ENCODE assay signal across 38 cellular contexts in genomic region chr3:31427623-31428022, GRCh38.
"Had no signal": no experiment of that assay in that cellular context is flagged by ENCODE, and none has a peak within 500 bp of the region (broad histone marks: within the 10 kb centered on the region; RNA-seq: fewer than 3 reads in every experiment).

No MANE protein-coding gene starts in this region.

- FAIRE-seq: bronchial epithelial cell, TTC549 had no signal

- H3K36me3 ChIP-seq: ascending aorta, cardiac muscle cell had no signal

- H3K9me3 Mint-ChIP-seq: central memory CD8-positive, alpha-beta T cell had no signal

- H3K27me3 ChIP-seq: ascending aorta, cardiac muscle cell had no signal

- H3K4me3 Mint-ChIP-seq: activated B cell treated with CpG ODN at 0.5 μM for 24 hours; activated CD4-positive, alpha-beta memory T cell treated with anti-CD3 and anti-CD28 coated beads for 36 hours; activated CD4-positive, alpha-beta T cell treated with anti-CD3 and anti-CD28 coated beads, Interleukin-2, amount 10 ng/mL, durations not matched to agents 24 days and 14 days; activated CD8-positive, alpha-beta T cell treated with anti-CD3 and anti-CD28 coated beads for 36 hours; activated naive CD4-positive, alpha-beta T cell treated with anti-CD3 and anti-CD28 coated beads for 36 hours; activated naive CD4-positive, alpha-beta T cell treated with anti-CD3 and anti-CD28 coated beads, Interleukin-2, amount 50 U/mL, for 24 hours; activated naive CD8-positive, alpha-beta T cell; activated naive CD8-positive, alpha-beta T cell treated with anti-CD3 and anti-CD28 coated beads, Interleukin-2, amount 10 ng/mL, durations not matched to agents 7 days and 5 days; activated naive CD8-positive, alpha-beta T cell treated with anti-CD3 and anti-CD28 coated beads, Interleukin-2, amount 50 U/mL, for 24 hours; activated T-cell treated with anti-CD3 and anti-CD28 coated beads, Interleukin-2, amount 50 U/mL, for 4 hours; activated T-helper 1 cell treated with anti-CD3 and anti-CD28 coated beads, Interleukin-12 subunit alpha, Interleukin-12 subunit beta, Interleukin-2, Interleukin-4 antibody, amounts not matched to agents 30 ng/mL and 10 ng/mL and 1 ng/mL, durations not matched to agents 14 hours and 24 hours and 36 hours; activated T-helper 17 cell treated with anti-CD3 and anti-CD28 coated beads, Interleukin-2, amount 50 U/mL, for 72 hours; brain; central memory CD8-positive, alpha-beta T cell; T-helper 1 cell treated with Interleukin-12 subunit alpha and Interleukin-12 subunit beta and Interleukin-4 antibody, amounts not matched to agents 30 μg/mL and 1 μg/mL, for 36 hours; T-helper 2 cell treated with Interferon-gamma antibody and Interleukin-4, amounts not matched to agents 5 μg/mL and 100 μg/mL, for 36 hours had no signal

- H3K4me1 ChIP-seq: ascending aorta had no signal

- ATAC-seq: activated CD8-positive, alpha-beta T cell treated with anti-CD3 and anti-CD28 coated beads for 36 hours; activated naive CD8-positive, alpha-beta T cell treated with anti-CD3 and anti-CD28 coated beads, Interleukin-2, amount 50 U/mL, for 24 hours; activated T-cell treated with anti-CD3 and anti-CD28 coated beads, Interleukin-2, amount 50 U/mL, for 4 hours; activated T-helper 17 cell treated with anti-CD3 and anti-CD28 coated beads, Interleukin-2, amount 50 U/mL, for 72 hours had no signal

- H3K27ac Mint-ChIP-seq: activated B cell treated with CpG ODN at 0.5 μM for 24 hours; activated CD4-positive, alpha-beta memory T cell treated with anti-CD3 and anti-CD28 coated beads for 36 hours; activated CD4-positive, alpha-beta T cell treated with anti-CD3 and anti-CD28 coated beads, Interleukin-2, amount 10 ng/mL, durations not matched to agents 24 days and 14 days; activated CD8-positive, alpha-beta T cell treated with anti-CD3 and anti-CD28 coated beads for 36 hours; activated naive CD4-positive, alpha-beta T cell treated with anti-CD3 and anti-CD28 coated beads for 36 hours; activated naive CD4-positive, alpha-beta T cell treated with anti-CD3 and anti-CD28 coated beads, Interleukin-2, amount 50 U/mL, for 24 hours; activated naive CD8-positive, alpha-beta T cell; activated naive CD8-positive, alpha-beta T cell treated with anti-CD3 and anti-CD28 coated beads, Interleukin-2, amount 10 ng/mL, durations not matched to agents 7 days and 5 days; activated naive CD8-positive, alpha-beta T cell treated with anti-CD3 and anti-CD28 coated beads, Interleukin-2, amount 50 U/mL, for 24 hours; activated T-helper 1 cell treated with anti-CD3 and anti-CD28 coated beads, Interleukin-12 subunit alpha, Interleukin-12 subunit beta, Interleukin-2, Interleukin-4 antibody, amounts not matched to agents 30 ng/mL and 10 ng/mL and 1 ng/mL, durations not matched to agents 14 hours and 24 hours and 36 hours; activated T-helper 17 cell treated with anti-CD3 and anti-CD28 coated beads, Interleukin-2, amount 50 U/mL, for 72 hours; brain; T-helper 1 cell treated with Interleukin-12 subunit alpha and Interleukin-12 subunit beta and Interleukin-4 antibody, amounts not matched to agents 30 μg/mL and 1 μg/mL, for 36 hours; T-helper 2 cell treated with Interferon-gamma antibody and Interleukin-4, amounts not matched to agents 5 μg/mL and 100 μg/mL, for 36 hours had no signal

- H3K4me3 ChIP-seq: ascending aorta, cardiac muscle cell had no signal

- DNase-seq: activated B cell treated with CpG ODN at 0.5 μM for 24 hours; activated CD4-positive, alpha-beta memory T cell treated with anti-CD3 and anti-CD28 coated beads for 36 hours; activated CD4-positive, alpha-beta T cell treated with anti-CD3 and anti-CD28 coated beads for 4 hours; activated CD4-positive, alpha-beta T cell treated with anti-CD3 and anti-CD28 coated beads, Interleukin-2, amount 10 ng/mL, durations not matched to agents 24 days and 14 days; activated CD4-positive, alpha-beta T cell treated with anti-CD3 and anti-CD28 coated beads, Interleukin-2, amount 50 U/mL, for 1 hour; activated CD4-positive, alpha-beta T cell treated with anti-CD3 and anti-CD28 coated beads, Interleukin-2, amount 50 U/mL, for 4 hours; activated CD4-positive, CD25-positive, alpha-beta regulatory T cell treated with anti-CD3 and anti-CD28 coated beads, Interleukin-2, amount 50 U/mL, for 72 hours; activated CD8-positive, alpha-beta memory T cell treated with anti-CD3 and anti-CD28 coated beads, Interleukin-2, amount 50 U/mL, for 4 hours; activated CD8-positive, alpha-beta T cell treated with anti-CD3 and anti-CD28 coated beads for 36 hours; activated effector memory CD4-positive, alpha-beta T cell treated with anti-CD3 and anti-CD28 coated beads, Interleukin-2, amount 50 U/mL, for 16 hours; activated gamma-delta T cell treated with Interleukin-2 at 50 U/mL for 16 hours; activated naive CD4-positive, alpha-beta T cell; activated naive CD4-positive, alpha-beta T cell treated with anti-CD3 and anti-CD28 coated beads for 36 hours; activated naive CD8-positive, alpha-beta T cell treated with anti-CD3 and anti-CD28 coated beads, Interleukin-2, amount 10 ng/mL, durations not matched to agents 7 days and 5 days; activated naive CD8-positive, alpha-beta T cell treated with anti-CD3 and anti-CD28 coated beads, Interleukin-2, amount 50 U/mL, for 24 hours; activated T-cell treated with anti-CD3 and anti-CD28 coated beads for 4 hours; activated T-cell treated with anti-CD3 and anti-CD28 coated beads, Interleukin-2, amount 50 U/mL, for 1 hour; activated T-cell treated with anti-CD3 and anti-CD28 coated beads, Interleukin-2, amount 50 U/mL, for 4 hours; amygdala; anterior cingulate cortex; caudate nucleus; cerebellar nuclear complex; T-helper 1 cell; T-helper 2 cell; T-helper 9 cell had no signal

- H3K27me3 Mint-ChIP-seq: activated CD4-positive, alpha-beta memory T cell treated with anti-CD3 and anti-CD28 coated beads for 36 hours; activated CD8-positive, alpha-beta T cell treated with anti-CD3 and anti-CD28 coated beads for 36 hours; activated naive CD4-positive, alpha-beta T cell treated with anti-CD3 and anti-CD28 coated beads, Interleukin-2, amount 50 U/mL, for 24 hours; activated naive CD8-positive, alpha-beta T cell; activated naive CD8-positive, alpha-beta T cell treated with anti-CD3 and anti-CD28 coated beads, Interleukin-2, amount 10 ng/mL, durations not matched to agents 7 days and 5 days; activated T-helper 17 cell treated with anti-CD3 and anti-CD28 coated beads, Interleukin-2, amount 50 U/mL, for 72 hours; central memory CD8-positive, alpha-beta T cell had no signal

- H3K27ac ChIP-seq: ascending aorta, cardiac muscle cell, VCaP had no signal

- H3K36me3 Mint-ChIP-seq: activated naive CD8-positive, alpha-beta T cell treated with anti-CD3 and anti-CD28 coated beads, Interleukin-2, amount 10 ng/mL, durations not matched to agents 7 days and 5 days; brain had no signal

- H3K4me1 Mint-ChIP-seq: activated B cell treated with CpG ODN at 0.5 μM for 24 hours; activated CD4-positive, alpha-beta T cell treated with anti-CD3 and anti-CD28 coated beads, Interleukin-2, amount 10 ng/mL, durations not matched to agents 24 days and 14 days; activated naive CD4-positive, alpha-beta T cell treated with anti-CD3 and anti-CD28 coated beads, Interleukin-2, amount 50 U/mL, for 24 hours; activated naive CD8-positive, alpha-beta T cell treated with anti-CD3 and anti-CD28 coated beads, Interleukin-2, amount 10 ng/mL, durations not matched to agents 7 days and 5 days; activated naive CD8-positive, alpha-beta T cell treated with anti-CD3 and anti-CD28 coated beads, Interleukin-2, amount 50 U/mL, for 24 hours; central memory CD8-positive, alpha-beta T cell had no signal
